20 cellular contexts compared by ENCODE assay signal in the genomic region with DNA sequence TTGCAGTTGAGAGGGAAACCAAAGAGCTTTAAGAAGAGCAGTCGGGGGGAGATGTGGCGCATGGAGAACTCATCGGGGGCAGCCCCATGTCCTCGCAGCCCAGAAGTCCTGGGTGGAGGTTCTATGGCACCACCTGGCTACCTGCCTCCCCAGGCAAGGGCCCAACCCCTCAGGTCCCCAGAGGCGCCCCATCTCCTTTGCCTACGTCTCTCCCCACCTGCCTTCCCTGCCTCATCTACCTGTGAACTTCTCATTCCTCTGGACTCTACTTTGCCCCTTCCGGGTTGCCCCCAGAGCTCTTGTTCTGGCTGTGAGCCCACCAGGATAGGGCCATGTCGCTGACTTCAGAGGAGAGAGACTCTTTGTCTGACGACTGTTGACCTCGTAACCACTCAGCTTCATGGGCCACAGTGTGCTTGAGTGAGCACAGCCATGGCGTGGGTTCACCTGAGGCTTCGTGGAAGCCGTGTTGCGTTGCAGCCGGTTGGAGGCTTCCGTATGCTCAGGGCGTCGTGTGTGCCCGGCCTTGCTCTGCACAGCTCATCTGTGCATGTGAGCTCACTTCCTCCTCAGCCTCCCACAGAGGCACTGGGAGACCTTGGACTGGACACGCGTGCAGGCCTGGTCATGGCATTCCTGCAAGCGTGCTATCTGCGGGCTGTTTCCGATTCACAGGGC. TPM values are rescaled to one million over a fixed set of nuclear protein-coding genes. Genes with fewer than 3 reads are reported as not detected.
A peak's percentile ranks its signal among the peaks of the same experiment; 100 is the strongest.
DNase-seq lines count a peak whose midpoint lies in the region; ATAC-seq and TF ChIP-seq lines count a peak whose summit lies in the region.
"Had no signal": no experiment of that assay in that cellular context is flagged by ENCODE, and none has a peak within 500 bp of the region (broad histone marks: within the 10 kb centered on the region; RNA-seq: fewer than 3 reads in every experiment).

No MANE protein-coding gene starts in this region.

- no peak for ATAC-seq in stimulated activated naive CD8-positive, alpha-beta T cell treated with anti-CD3 and anti-CD28 coated beads, Interleukin-15, Interleukin-2, amounts not matched to agents 100 U/mL and 50 U/mL, for 24 hours
- ATAC-seq in central memory CD8-positive, alpha-beta T cell (replicated peaks; ENCODE audit: extremely low read depth, poor library complexity, severe bottlenecking) = no peak
- ATAC-seq in naive thymus-derived CD4-positive, alpha-beta T cell = no peak
- ATAC-seq in upper lobe of right lung (no peak), left cardiac atrium (no peak), GM19452 (IDR thresholded peaks at IDR 0.05; ENCODE audit: unreplicated experiment) (no peak)
- ATAC-seq: Panc1, Right ventricle myocardium inferior had no signal

- POLR2A ChIA-PET in naive thymus-derived CD4-positive, alpha-beta T cell (lab: Charles Lee) = interaction anchor here (1.2 to 1.3 kb wide), 2 partner anchors 12 to 14 kb away, joined by 3 to 4 read pairs; no protein-coding TSS in a partner anchor

- H3K27ac Mint-ChIP-seq in stimulated activated naive CD8-positive, alpha-beta T cell treated with anti-CD3 and anti-CD28 coated beads, Interleukin-15, Interleukin-2, amounts not matched to agents 100 ng/mL and 50 ng/mL, for 24 hours = peak overlapping the region; percentile 82
- peak overlapping the region; percentile 49 for H3K27ac Mint-ChIP-seq in central memory CD8-positive, alpha-beta T cell (ENCODE audit: low read depth)
- peak overlapping the region in 8 of 9 donors; percentile 10 to 88 (median 38) for H3K27ac Mint-ChIP-seq in naive thymus-derived CD4-positive, alpha-beta T cell
- H3K27ac Mint-ChIP-seq: HFFc6 had no signal

- no peak overlapping the region for H3K4me3 ChIP-seq in naive thymus-derived CD4-positive, alpha-beta T cell (ENCODE audit: low read length)
- no peak overlapping the region for H3K4me3 ChIP-seq in upper lobe of right lung
- H3K4me3 ChIP-seq: BLaER1 treated with 17β-estradiol and CSF1 and Interleukin-3, amounts not matched to agents 10 nM and 100 nM; MG63 had no signal

- DNase-seq in stimulated activated naive CD8-positive, alpha-beta T cell treated with anti-CD3 and anti-CD28 coated beads, Interleukin-15, Interleukin-2, amounts not matched to agents 100 U/mL and 50 U/mL, for 24 hours = no peak
- DNase-seq in central memory CD8-positive, alpha-beta T cell (ENCODE audit: low spot score in 2 of 2) = no peak
- no peak for DNase-seq in naive thymus-derived CD4-positive, alpha-beta T cell
- DNase-seq in upper lobe of right lung (peak; percentile 40), left cardiac atrium (no peak), T-helper 2 cell (no peak)
- DNase-seq: COR-L47, GOT3, HFFc6, Karpas-422, MG63, NCI-H1092 treated with DMSO at 0.1 percent for 48 hours, NCI-H2081 treated with DMSO at 0.1 percent for 48 hours, NCI-H524 treated with DMSO at 0.1 percent for 48 hours had no signal

- no peak overlapping the region for H3K4me3 Mint-ChIP-seq in stimulated activated naive CD8-positive, alpha-beta T cell treated with anti-CD3 and anti-CD28 coated beads, Interleukin-15, Interleukin-2, amounts not matched to agents 100 ng/mL and 50 ng/mL, for 24 hours
- H3K4me3 Mint-ChIP-seq in central memory CD8-positive, alpha-beta T cell = no peak overlapping the region
- H3K4me3 Mint-ChIP-seq in naive thymus-derived CD4-positive, alpha-beta T cell = peak overlapping the region in 3 of 10 donors; percentile 7 to 25 (median 15)
- H3K4me3 Mint-ChIP-seq: HFFc6 had no signal

- H3K4me1 Mint-ChIP-seq in stimulated activated naive CD8-positive, alpha-beta T cell treated with anti-CD3 and anti-CD28 coated beads, Interleukin-15, Interleukin-2, amounts not matched to agents 100 ng/mL and 50 ng/mL, for 24 hours (ENCODE audit: low read depth) = peaks cover 84% of the 10 kb centered on the region
- H3K4me1 Mint-ChIP-seq in central memory CD8-positive, alpha-beta T cell = peaks cover 30% of the 10 kb centered on the region
- H3K4me1 Mint-ChIP-seq in naive thymus-derived CD4-positive, alpha-beta T cell = peaks cover 0 to 92% (median 80%) of the 10 kb centered on the region in 7 donors

- no peak overlapping the region for H3K27ac ChIP-seq in naive thymus-derived CD4-positive, alpha-beta T cell (ENCODE audit: low read depth, low read length)
- no peak overlapping the region for H3K27ac ChIP-seq in upper lobe of right lung
- H3K27ac ChIP-seq: BLaER1 treated with 17β-estradiol and CSF1 and Interleukin-3, amounts not matched to agents 10 nM and 100 nM had no signal

- no peaks in the 10 kb centered on the region for H3K27me3 ChIP-seq in naive thymus-derived CD4-positive, alpha-beta T cell (ENCODE audit: control insufficient read depth in 2 of 2, insufficient read depth in 2 of 2, low read length in 2 of 2)
- no peaks in the 10 kb centered on the region for H3K27me3 ChIP-seq in upper lobe of right lung
- H3K27me3 ChIP-seq: BLaER1 treated with 17β-estradiol and CSF1 and Interleukin-3, amounts not matched to agents 10 nM and 100 nM; MG63 had no signal

- no peaks in the 10 kb centered on the region for H3K9me3 ChIP-seq in naive thymus-derived CD4-positive, alpha-beta T cell (ENCODE audit: control insufficient read depth in 2 of 3, low read length in 3 of 3)
- no peaks in the 10 kb centered on the region for H3K9me3 ChIP-seq in upper lobe of right lung
- H3K9me3 ChIP-seq: BLaER1 treated with 17β-estradiol and CSF1 and Interleukin-3, amounts not matched to agents 10 nM and 100 nM; MG63 had no signal

- intact Hi-C loops in naive thymus-derived CD4-positive, alpha-beta T cell (cut with micrococcal nuclease) = no loop called here
- intact Hi-C loops in upper lobe of right lung (cut with DNase I) = no loop called here
- intact Hi-C loops in left cardiac atrium (cut with DNase I) = no loop called here

- CTCF ChIA-PET in naive thymus-derived CD4-positive, alpha-beta T cell (lab: Charles Lee) = no interaction called here

- TF ChIP-seq CTCF in upper lobe of right lung (IDR thresholded peaks at IDR 0.05) = no peak

- no peaks in the 10 kb centered on the region for H3K36me3 ChIP-seq in naive thymus-derived CD4-positive, alpha-beta T cell (ENCODE audit: control insufficient read depth in 2 of 3, insufficient read depth in 3 of 3, low read length in 3 of 3)
- H3K36me3 ChIP-seq in upper lobe of right lung = no peaks in the 10 kb centered on the region
- H3K36me3 ChIP-seq: BLaER1 treated with 17β-estradiol and CSF1 and Interleukin-3, amounts not matched to agents 10 nM and 100 nM had no signal

- no peaks in the 10 kb centered on the region for H3K27me3 Mint-ChIP-seq in stimulated activated naive CD8-positive, alpha-beta T cell treated with anti-CD3 and anti-CD28 coated beads, Interleukin-15, Interleukin-2, amounts not matched to agents 100 ng/mL and 50 ng/mL, for 24 hours
- H3K27me3 Mint-ChIP-seq in central memory CD8-positive, alpha-beta T cell = no peaks in the 10 kb centered on the region
- H3K27me3 Mint-ChIP-seq in naive thymus-derived CD4-positive, alpha-beta T cell = peaks cover 0 to 4% (median 0%) of the 10 kb centered on the region in 5 donors

- H3K9me3 Mint-ChIP-seq in stimulated activated naive CD8-positive, alpha-beta T cell treated with anti-CD3 and anti-CD28 coated beads, Interleukin-15, Interleukin-2, amounts not matched to agents 100 ng/mL and 50 ng/mL, for 24 hours = no peaks in the 10 kb centered on the region
- H3K9me3 Mint-ChIP-seq in central memory CD8-positive, alpha-beta T cell = no peaks in the 10 kb centered on the region
- H3K9me3 Mint-ChIP-seq in naive thymus-derived CD4-positive, alpha-beta T cell = no peaks in the 10 kb centered on the region

- H3K4me1 ChIP-seq in naive thymus-derived CD4-positive, alpha-beta T cell (ENCODE audit: control insufficient read depth in 2 of 2, insufficient read depth in 2 of 2, low read length in 2 of 2) = peaks cover 0 to 7% of the 10 kb centered on the region in 2 donors
- H3K4me1 ChIP-seq in upper lobe of right lung = no peaks in the 10 kb centered on the region

- peaks cover 8% of the 10 kb centered on the region for H3K36me3 Mint-ChIP-seq in stimulated activated naive CD8-positive, alpha-beta T cell treated with anti-CD3 and anti-CD28 coated beads, Interleukin-15, Interleukin-2, amounts not matched to agents 100 ng/mL and 50 ng/mL, for 24 hours (ENCODE audit: low read depth)
- no peaks in the 10 kb centered on the region for H3K36me3 Mint-ChIP-seq in central memory CD8-positive, alpha-beta T cell (ENCODE audit: insufficient read depth)
- H3K36me3 Mint-ChIP-seq in naive thymus-derived CD4-positive, alpha-beta T cell = peaks cover 0 to 26% (median 9%) of the 10 kb centered on the region in 5 donors

RNA-seq across cellular contexts. Expression of a gene that starts 13.4 kb away (rescaled TPM):
- 100 to 1,000 TPM in 3 of 5 experiments, 10 to 100 TPM in 1, 1 to 10 TPM in 1; 7.7 to 139 (median 110) TPM for total RNA-seq in naive thymus-derived CD4-positive, alpha-beta T cell
- 100 to 1,000 TPM in 1 of 2 donors, 10 to 100 TPM in 1; 59.7 to 113 TPM for polyA plus RNA-seq in naive thymus-derived CD4-positive, alpha-beta T cell
- total RNA-seq in upper lobe of right lung (4.2 TPM), left cardiac atrium (under 1 TPM; 0.73 to 0.85 TPM)

RNA-seq across cellular contexts. Expression of a gene that starts 50.8 kb away (rescaled TPM):
- not detected for total RNA-seq in naive thymus-derived CD4-positive, alpha-beta T cell
- polyA plus RNA-seq in naive thymus-derived CD4-positive, alpha-beta T cell = not detected
- total RNA-seq in upper lobe of right lung (not detected), left cardiac atrium (not detected)
- total RNA-seq: Daoy, HFFc6, Right ventricle myocardium inferior had no signal
